Comparison of ENCODE assay signal across 18 cellular contexts in the genomic region with DNA sequence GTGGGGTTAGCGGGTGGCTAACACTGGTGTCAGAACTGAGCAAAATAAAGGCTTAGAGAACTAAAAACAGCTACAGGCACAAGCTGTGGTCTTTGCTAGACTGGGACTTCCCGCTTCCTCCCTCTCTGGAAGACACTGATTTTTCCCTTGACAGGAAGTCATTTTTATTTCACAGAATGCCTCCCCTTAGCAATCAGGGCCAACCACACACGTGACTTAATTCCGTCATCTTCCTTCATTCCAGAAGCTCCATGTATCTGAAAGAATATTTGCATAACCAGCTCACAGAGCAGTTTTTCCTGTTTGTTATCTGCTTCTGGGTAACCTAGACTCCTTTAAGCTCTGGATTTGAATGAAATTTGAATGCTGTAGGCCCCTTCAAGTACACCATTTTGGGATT.
DNase-seq lines count a peak whose midpoint lies in the region; ATAC-seq and TF ChIP-seq lines count a peak whose summit lies in the region.
"Had no signal": no experiment of that assay in that cellular context is flagged by ENCODE, and none has a peak within 500 bp of the region (broad histone marks: within the 10 kb centered on the region; RNA-seq: fewer than 3 reads in every experiment).

No MANE protein-coding gene starts in this region.

- H3K36me3 ChIP-seq in trophoblast cell (ENCODE audit: control insufficient read depth in 1 of 2, insufficient read depth in 2 of 2, low read length in 2 of 2) (no peaks in the 10 kb centered on the region), aorta (ENCODE audit: control insufficient read depth in 1 of 2, insufficient read depth in 2 of 2, low read length in 1 of 2) (no peaks in the 10 kb centered on the region)

- peaks cover 8 to 21% (median 18%) of the 10 kb centered on the region in 7 donors for H3K9me3 Mint-ChIP-seq in CD14-positive monocyte
- no peaks in the 10 kb centered on the region for H3K9me3 Mint-ChIP-seq in activated T-cell treated with anti-CD3 and anti-CD28 coated beads, Interleukin-2, amount 50 U/mL, for 24 hours

- no peaks in the 10 kb centered on the region for H3K36me3 Mint-ChIP-seq in CD14-positive monocyte
- H3K36me3 Mint-ChIP-seq in activated T-cell treated with anti-CD3 and anti-CD28 coated beads, Interleukin-2, amount 50 U/mL, for 24 hours (ENCODE audit: low read depth) = no peaks in the 10 kb centered on the region

- no CpG with 5 or more reads among the region's 4 CpGs for WGBS in trophoblast cell (ENCODE audit: extremely low coverage, insufficient coverage, insufficient read length)
- 86 to 90% methylated on average over 4 of the region's 4 CpGs for WGBS in aorta, 2 donors

- H4K91ac ChIP-seq in trophoblast cell (ENCODE audit: low read depth, low read length) = peak overlapping the region; percentile 5

- peaks cover 0 to 4% of the 10 kb centered on the region in 2 experiments for H3K4me1 ChIP-seq in trophoblast cell (ENCODE audit: control insufficient read depth in 1 of 2, insufficient read depth in 2 of 2, low read length in 2 of 2)
- no peaks in the 10 kb centered on the region for H3K4me1 ChIP-seq in aorta (ENCODE audit: control insufficient read depth in 1 of 2, insufficient read depth in 2 of 2, low read length in 2 of 2)
- H3K4me1 ChIP-seq: Caco-2 had no signal

- H3K27ac Mint-ChIP-seq in CD14-positive monocyte = peak overlapping the region in 4 of 7 donors; percentile 22 to 71 (median 62)
- H3K27ac Mint-ChIP-seq in activated T-cell treated with anti-CD3 and anti-CD28 coated beads, Interleukin-2, amount 50 U/mL, for 24 hours = no peak overlapping the region
- H3K27ac Mint-ChIP-seq: CD4-positive, alpha-beta T cell; T-helper 17 cell had no signal

- no peak overlapping the region for H2AK5ac ChIP-seq in trophoblast cell (ENCODE audit: low read length)

- no peak overlapping the region for H3K4me2 ChIP-seq in trophoblast cell (ENCODE audit: low read length)

- peaks cover 13% of the 10 kb centered on the region for H3K4me1 Mint-ChIP-seq in CD14-positive monocyte
- no peaks in the 10 kb centered on the region for H3K4me1 Mint-ChIP-seq in activated T-cell treated with anti-CD3 and anti-CD28 coated beads, Interleukin-2, amount 50 U/mL, for 24 hours (ENCODE audit: low read depth)
- H3K4me1 Mint-ChIP-seq: T-helper 17 cell had no signal

- no peak for ATAC-seq in GM19467 (IDR thresholded peaks at IDR 0.05; ENCODE audit: unreplicated experiment)
- no peak for ATAC-seq in aorta (ENCODE audit: low FRiP score)
- ATAC-seq: GM12878, Right ventricle myocardium inferior, T-helper 17 cell had no signal

- no peak overlapping the region for H3K27ac ChIP-seq in trophoblast cell (ENCODE audit: low read depth, low read length)
- H3K27ac ChIP-seq in aorta (ENCODE audit: low read depth in 1 of 2, low read length in 2 of 2) = no peak overlapping the region

- H3K9me3 ChIP-seq in trophoblast cell (ENCODE audit: insufficient read depth, low read depth, low read length) (peaks cover 9% of the 10 kb centered on the region), aorta (ENCODE audit: control insufficient read depth, low read length) (peaks cover 3% of the 10 kb centered on the region)
- H3K9me3 ChIP-seq: Caco-2 had no signal

- H3K23ac ChIP-seq in trophoblast cell (ENCODE audit: low read length) = no peak overlapping the region

- DNase-seq in CD14-positive monocyte (ENCODE audit: low spot score) (no peak), LNCaP clone FGC (ENCODE audit: low read depth) (peak; percentile 10), epithelial cell of esophagus (ENCODE audit: low read depth) (peak; percentile 6), trophoblast cell (peak; percentile 15 to 47), HCEC 1CT (no peak), aorta (no peak)
- no peak for DNase-seq in activated T-cell treated with anti-CD3 and anti-CD28 coated beads, Interleukin-2, amount 50 U/mL, for 24 hours
- DNase-seq: ACHN; Caco-2; CD4-positive, alpha-beta T cell; EL; NCI-H1436; NCI-H1930; NK-92 treated with Interleukin-12 subunit alpha and Interleukin-12 subunit beta, amount 100 ng/mL, for 24 hours; T-helper 17 cell had no signal

- H3K27me3 Mint-ChIP-seq in CD14-positive monocyte (ENCODE audit: low read depth in 3 of 3) = peaks cover 0 to 1% (median 0%) of the 10 kb centered on the region in 3 donors
- H3K27me3 Mint-ChIP-seq in activated T-cell treated with anti-CD3 and anti-CD28 coated beads, Interleukin-2, amount 50 U/mL, for 24 hours = no peaks in the 10 kb centered on the region
- H3K27me3 Mint-ChIP-seq: CD4-positive, alpha-beta T cell; T-helper 17 cell had no signal

- no peaks in the 10 kb centered on the region for H3K79me2 ChIP-seq in trophoblast cell (ENCODE audit: control insufficient read depth, insufficient read depth, low read length, poor library complexity)

- H3K14ac ChIP-seq in trophoblast cell (ENCODE audit: low read length) = peak overlapping the region; percentile 66

- H3K27me3 ChIP-seq in trophoblast cell (ENCODE audit: insufficient read depth, low read length) (no peaks in the 10 kb centered on the region), aorta (ENCODE audit: control insufficient read depth in 1 of 2, insufficient read depth in 2 of 2, low read length in 1 of 2) (no peaks in the 10 kb centered on the region)

- no peak overlapping the region for H3K9ac ChIP-seq in trophoblast cell (ENCODE audit: low read length)

- no peak overlapping the region for H3K4ac ChIP-seq in trophoblast cell (ENCODE audit: low read depth, low read length)

- H3K4me3 ChIP-seq in LNCaP clone FGC (ENCODE audit: low read depth, low read length) = no peak overlapping the region
- no peak overlapping the region for H3K4me3 ChIP-seq in epithelial cell of esophagus (ENCODE audit: low read length)
- H3K4me3 ChIP-seq in trophoblast cell (ENCODE audit: low read depth, low read length) = no peak overlapping the region
- no peak overlapping the region for H3K4me3 ChIP-seq in aorta (ENCODE audit: low read length in 2 of 2)
- H3K4me3 ChIP-seq: GM12878 had no signal

- no peak overlapping the region for H2AFZ ChIP-seq in trophoblast cell (ENCODE audit: insufficient read depth, low read length, poor library complexity)

- H4K8ac ChIP-seq in trophoblast cell (ENCODE audit: low read depth, low read length) = peak overlapping the region; percentile 67

- no peak overlapping the region for H4K12ac ChIP-seq in trophoblast cell (ENCODE audit: low read depth, low read length)

- no peak overlapping the region for H2BK12ac ChIP-seq in trophoblast cell (ENCODE audit: low read length)

- intact Hi-C loops in CD14-positive monocyte (cut with micrococcal nuclease) (no loop called here), aorta (cut with DNase I) (no loop called here)

- no peak overlapping the region for H3K18ac ChIP-seq in trophoblast cell (ENCODE audit: low read length)

- no peak overlapping the region for H2BK5ac ChIP-seq in trophoblast cell (ENCODE audit: low read depth, low read length, poor library complexity)

- no peak overlapping the region for H2BK120ac ChIP-seq in trophoblast cell (ENCODE audit: insufficient read depth, low read length, poor library complexity)

- H3K79me1 ChIP-seq in trophoblast cell (ENCODE audit: low read length) = no peaks in the 10 kb centered on the region

- TF ChIP-seq CTCF in CD14-positive monocyte (IDR thresholded peaks at IDR 0.05) (no peak), LNCaP clone FGC (IDR thresholded peaks at IDR 0.05; ENCODE audit: control insufficient read depth, extremely low read depth, insufficient read depth) (no peak), epithelial cell of esophagus (IDR thresholded peaks at IDR 0.05; ENCODE audit: insufficient read depth, low read depth, low read length, missing control alignments) (no peak)

- H3K4me3 Mint-ChIP-seq in CD14-positive monocyte = no peak overlapping the region
- H3K4me3 Mint-ChIP-seq in activated T-cell treated with anti-CD3 and anti-CD28 coated beads, Interleukin-2, amount 50 U/mL, for 24 hours = no peak overlapping the region
- H3K4me3 Mint-ChIP-seq: CD4-positive, alpha-beta T cell; T-helper 17 cell had no signal

Comparison
In these comparisons a context has a peak if more than half of its experiments do, and no peak if none do; other contexts are left out.
1. DNase-seq: peak in LNCaP clone FGC (single experiment), epithelial cell of esophagus (single experiment) and trophoblast cell (2 of 2); none in CD14-positive monocyte (single experiment), activated T-cell treated with anti-CD3 and anti-CD28 coated beads, Interleukin-2, amount 50 U/mL, for 24 hours (single experiment), HCEC 1CT (single experiment) and aorta (0 of 2).